In genomic region chr10:104256335-104257080, GRCh38 we compare ENCODE assay signal across 8 cellular contexts. TPM values are rescaled to one million over a fixed set of nuclear protein-coding genes. Genes with fewer than 3 reads are reported as not detected.
DNase-seq lines count a peak whose midpoint lies in the region; ATAC-seq and TF ChIP-seq lines count a peak whose summit lies in the region.

No MANE protein-coding gene starts in this region.

- no peak overlapping the region for H3K9ac ChIP-seq in H9 (ENCODE audit: extremely low read depth, insufficient read length, low read length)

- no peak overlapping the region for H2BK5ac ChIP-seq in H9 (ENCODE audit: insufficient read length, low read length)

- peaks cover 2% of the 10 kb centered on the region for H3K36me3 ChIP-seq in kidney epithelial cell (ENCODE audit: control insufficient read depth, insufficient read depth, low read length)
- peaks cover 22% of the 10 kb centered on the region for H3K36me3 ChIP-seq in thymus (ENCODE audit: control insufficient read depth, insufficient read depth)

- H3K4me3 Mint-ChIP-seq in activated T-cell treated with anti-CD3 and anti-CD28 coated beads, Interleukin-2, amount 50 U/mL, for 72 hours: peak overlapping the region; percentile 97 to 100
- peak overlapping the region; percentile 96 for H3K4me3 Mint-ChIP-seq in activated T-helper 1 cell treated with anti-CD3 and anti-CD28 coated beads, Interleukin-12 subunit alpha, Interleukin-12 subunit beta, Interleukin-2, Interleukin-4 antibody, amounts not matched to agents 30 ng/mL and 10 ng/mL and 1 ng/mL, durations not matched to agents 14 hours and 24 hours and 36 hours
- H3K4me3 Mint-ChIP-seq in H9: peak overlapping the region in 1 of 2 experiments; percentile 77; a peak in 1 of 5 replicates

- H3K18ac ChIP-seq in H9 (ENCODE audit: insufficient read length, low read depth, low read length): no peak overlapping the region

- no peak overlapping the region for H3K23ac ChIP-seq in H9 (ENCODE audit: insufficient read length, low read depth, low read length)

- H4K5ac ChIP-seq in H9 (ENCODE audit: insufficient read length, low read depth, low read length): no peak overlapping the region

- no peaks in the 10 kb centered on the region for H3K9me3 Mint-ChIP-seq in activated T-cell treated with anti-CD3 and anti-CD28 coated beads, Interleukin-2, amount 50 U/mL, for 72 hours
- H3K9me3 Mint-ChIP-seq in activated T-helper 1 cell treated with anti-CD3 and anti-CD28 coated beads, Interleukin-12 subunit alpha, Interleukin-12 subunit beta, Interleukin-2, Interleukin-4 antibody, amounts not matched to agents 30 ng/mL and 10 ng/mL and 1 ng/mL, durations not matched to agents 14 hours and 24 hours and 36 hours: no peaks in the 10 kb centered on the region
- H3K9me3 Mint-ChIP-seq in H9: no peaks in the 10 kb centered on the region

- H2AK5ac ChIP-seq in H9 (ENCODE audit: insufficient read length, low read length): no peak overlapping the region

- H3K27me3 Mint-ChIP-seq in activated T-cell treated with anti-CD3 and anti-CD28 coated beads, Interleukin-2, amount 50 U/mL, for 72 hours (ENCODE audit: low read depth): no peaks in the 10 kb centered on the region
- H3K27me3 Mint-ChIP-seq in activated T-helper 1 cell treated with anti-CD3 and anti-CD28 coated beads, Interleukin-12 subunit alpha, Interleukin-12 subunit beta, Interleukin-2, Interleukin-4 antibody, amounts not matched to agents 30 ng/mL and 10 ng/mL and 1 ng/mL, durations not matched to agents 14 hours and 24 hours and 36 hours (ENCODE audit: insufficient read depth): no peaks in the 10 kb centered on the region
- H3K27me3 Mint-ChIP-seq in H9 (ENCODE audit: low read depth): peaks cover 14% of the 10 kb centered on the region

- intact Hi-C loops in activated T-helper 1 cell treated with anti-CD3 and anti-CD28 coated beads, Interleukin-12 subunit alpha, Interleukin-12 subunit beta, Interleukin-2, Interleukin-4 antibody, amounts not matched to agents 30 ng/mL and 10 ng/mL and 1 ng/mL, durations not matched to agents 14 hours and 24 hours and 36 hours (cut with micrococcal nuclease): loop anchor here (1.0 to 5.0 kb wide), 2 partner anchors 24 to 289 kb away; partner anchors contain the start of genes CFAP43 and SLK

- H2BK120ac ChIP-seq in H9 (ENCODE audit: low read depth, low read length, poor library complexity, severe bottlenecking): no peak overlapping the region

- H2BK15ac ChIP-seq in H9 (ENCODE audit: low read depth, low read length): no peak overlapping the region

- peak overlapping the region; percentile 58 for H3K27ac ChIP-seq in thymus (ENCODE audit: low read depth)
- no peak overlapping the region for H3K27ac ChIP-seq in H9 (ENCODE audit: insufficient read length, low read depth, low read length)

- peak overlapping the region; percentile 99 for H3K27ac Mint-ChIP-seq in activated T-cell treated with anti-CD3 and anti-CD28 coated beads, Interleukin-2, amount 50 U/mL, for 72 hours
- H3K27ac Mint-ChIP-seq in activated T-helper 1 cell treated with anti-CD3 and anti-CD28 coated beads, Interleukin-12 subunit alpha, Interleukin-12 subunit beta, Interleukin-2, Interleukin-4 antibody, amounts not matched to agents 30 ng/mL and 10 ng/mL and 1 ng/mL, durations not matched to agents 14 hours and 24 hours and 36 hours: peak overlapping the region; percentile 96
- no peak overlapping the region for H3K27ac Mint-ChIP-seq in H9

- H4K8ac ChIP-seq in H9 (replicated peaks; ENCODE audit: insufficient read length, low read depth, low read length): no peak overlapping the region

- H3K27me3 ChIP-seq in kidney epithelial cell (ENCODE audit: control insufficient read depth, insufficient read depth, low read length) (no peaks in the 10 kb centered on the region), thymus (ENCODE audit: control insufficient read depth, insufficient read depth) (no peaks in the 10 kb centered on the region), H9 (ENCODE audit: insufficient read depth, low read length) (no peaks in the 10 kb centered on the region; the same call in 1 of the 2 replicates)

- 4% methylated on average over 1 of the region's 1 CpG for WGBS in thymus
- WGBS in H9 (ENCODE audit: extremely low coverage, insufficient read length, low lambda C conversion rate): no CpG with 5 or more reads among the region's 1 CpG

- TF ChIP-seq CTCF in kidney epithelial cell (IDR thresholded peaks at IDR 0.05; ENCODE audit: insufficient read depth, low read length, poor library complexity, severe bottlenecking) (no peak), H9 (conservative IDR thresholded peaks at IDR 0.05) (no peak)

- peak overlapping the region; percentile 95 for H3K4me3 ChIP-seq in kidney epithelial cell (ENCODE audit: low read depth, low read length)
- H3K4me3 ChIP-seq in thymus (ENCODE audit: low read length): peak overlapping the region; percentile 29

- no peak for DNase-seq in activated T-cell treated with anti-CD3 and anti-CD28 coated beads, Interleukin-2, amount 50 U/mL, for 72 hours
- DNase-seq in activated T-cell treated with anti-CD3 and anti-CD28 coated beads for 4 hours (no peak), kidney epithelial cell (ENCODE audit: low read depth) (no peak), H9 (no peak), LoVo (ENCODE audit: low spot score) (no peak)
- DNase-seq in activated T-helper 1 cell treated with anti-CD3 and anti-CD28 coated beads, Interleukin-12 subunit alpha, Interleukin-12 subunit beta, Interleukin-2, Interleukin-4 antibody, amounts not matched to agents 30 ng/mL and 10 ng/mL and 1 ng/mL, durations not matched to agents 14 hours and 24 hours and 36 hours (ENCODE audit: low spot score): no peak

- H2AFZ ChIP-seq in H9 (ENCODE audit: low read length): no peak overlapping the region

- H3K9me3 ChIP-seq in thymus (ENCODE audit: control insufficient read depth) (no peaks in the 10 kb centered on the region), H9 (ENCODE audit: control insufficient read depth, low read depth, low read length) (no peaks in the 10 kb centered on the region)

- no peak overlapping the region for H3K4ac ChIP-seq in H9 (ENCODE audit: low read depth, low read length)

- peaks cover 82% of the 10 kb centered on the region for H3K4me1 Mint-ChIP-seq in activated T-cell treated with anti-CD3 and anti-CD28 coated beads, Interleukin-2, amount 50 U/mL, for 72 hours (ENCODE audit: low read depth)
- H3K4me1 Mint-ChIP-seq in activated T-helper 1 cell treated with anti-CD3 and anti-CD28 coated beads, Interleukin-12 subunit alpha, Interleukin-12 subunit beta, Interleukin-2, Interleukin-4 antibody, amounts not matched to agents 30 ng/mL and 10 ng/mL and 1 ng/mL, durations not matched to agents 14 hours and 24 hours and 36 hours (ENCODE audit: low read depth): peaks cover 71% of the 10 kb centered on the region
- H3K4me1 Mint-ChIP-seq in H9: peaks cover 40 to 59% of the 10 kb centered on the region in 2 experiments

- no peak overlapping the region for H3K56ac ChIP-seq in H9 (ENCODE audit: insufficient read length, low read depth, low read length)

- H3K79me1 ChIP-seq in H9 (ENCODE audit: insufficient read depth, low read depth, low read length, poor library complexity, severe bottlenecking): no peaks in the 10 kb centered on the region

- no peak overlapping the region for H2BK12ac ChIP-seq in H9 (ENCODE audit: insufficient read length, low read depth, low read length)

- H3K36me3 Mint-ChIP-seq in activated T-cell treated with anti-CD3 and anti-CD28 coated beads, Interleukin-2, amount 50 U/mL, for 72 hours (ENCODE audit: insufficient read depth in 2 of 2): peaks cover 15 to 38% of the 10 kb centered on the region in 2 donors
- peaks cover 48% of the 10 kb centered on the region for H3K36me3 Mint-ChIP-seq in activated T-helper 1 cell treated with anti-CD3 and anti-CD28 coated beads, Interleukin-12 subunit alpha, Interleukin-12 subunit beta, Interleukin-2, Interleukin-4 antibody, amounts not matched to agents 30 ng/mL and 10 ng/mL and 1 ng/mL, durations not matched to agents 14 hours and 24 hours and 36 hours (ENCODE audit: low read depth)
- peaks cover 1 to 40% (median 16%) of the 10 kb centered on the region in 3 experiments; a peak in 5 of 7 replicates for H3K36me3 Mint-ChIP-seq in H9 (ENCODE audit: insufficient read depth in 1 of 3, low read depth in 3 of 3)

- peak; percentile 11 to 28 for ATAC-seq in activated T-cell treated with anti-CD3 and anti-CD28 coated beads, Interleukin-2, amount 50 U/mL, for 72 hours (replicated peaks in 1 of 2)
- ATAC-seq in GM19455 (IDR thresholded peaks at IDR 0.05; ENCODE audit: unreplicated experiment): no peak

- H3T11ph ChIP-seq in H9 (ENCODE audit: low read length): no peak overlapping the region

- H3K14ac ChIP-seq in H9 (ENCODE audit: insufficient read depth, low read length): no peak overlapping the region

- no peaks in the 10 kb centered on the region; the same call in 1 of the 2 replicates for H3K79me2 ChIP-seq in H9 (ENCODE audit: insufficient read depth, low read length)

- H3K23me2 ChIP-seq in H9 (ENCODE audit: insufficient read length, low read depth, low read length, poor library complexity, severe bottlenecking): peaks cover 12% of the 10 kb centered on the region

- H3K4me1 ChIP-seq in thymus (ENCODE audit: control insufficient read depth, insufficient read depth, low read length) (peaks cover 17% of the 10 kb centered on the region), H9 (ENCODE audit: insufficient read depth, low read length) (peaks cover 11% of the 10 kb centered on the region; the same call in 1 of the 2 replicates)

- no peak overlapping the region for H3K4me2 ChIP-seq in H9 (ENCODE audit: insufficient read depth, insufficient read length, low read length)

- no peaks in the 10 kb centered on the region for H4K20me1 ChIP-seq in H9 (ENCODE audit: control insufficient read depth, insufficient read depth, insufficient read length)

- no peak overlapping the region for H4K91ac ChIP-seq in H9 (ENCODE audit: insufficient read length, low read depth, low read length)

- no peak overlapping the region for H2BK20ac ChIP-seq in H9 (ENCODE audit: low read depth, low read length, poor library complexity, severe bottlenecking)

RNA-seq across cellular contexts. Expression of gene GSTO1, which starts 1.8 kb away (rescaled TPM):
- 100 to 1,000 TPM; 113 to 117 TPM for total RNA-seq in activated T-cell treated with anti-CD3 and anti-CD28 coated beads, Interleukin-2, amount 50 U/mL, for 72 hours
- total RNA-seq in activated T-helper 1 cell treated with anti-CD3 and anti-CD28 coated beads, Interleukin-12 subunit alpha, Interleukin-12 subunit beta, Interleukin-2, Interleukin-4 antibody, amounts not matched to agents 30 ng/mL and 10 ng/mL and 1 ng/mL, durations not matched to agents 14 hours and 24 hours and 36 hours: 125 TPM in 2 replicates
- total RNA-seq in kidney epithelial cell (352 and 414 TPM in 2 replicates), H9 (2021) (114 and 116 TPM in 2 replicates)
- polyA plus RNA-seq in thymus: 323 TPM

RNA-seq across cellular contexts. Expression of gene GSTO2, which starts 12.5 kb away (rescaled TPM):
- 1 to 10 TPM; 6.8 to 9.5 TPM for total RNA-seq in activated T-cell treated with anti-CD3 and anti-CD28 coated beads, Interleukin-2, amount 50 U/mL, for 72 hours
- total RNA-seq in activated T-helper 1 cell treated with anti-CD3 and anti-CD28 coated beads, Interleukin-12 subunit alpha, Interleukin-12 subunit beta, Interleukin-2, Interleukin-4 antibody, amounts not matched to agents 30 ng/mL and 10 ng/mL and 1 ng/mL, durations not matched to agents 14 hours and 24 hours and 36 hours: 1.1 and 1.2 TPM in 2 replicates
- total RNA-seq in kidney epithelial cell (22.0 and 24.0 TPM in 2 replicates), H9 (2021) (12.0 and 14.5 TPM in 2 replicates)
- 16.1 TPM for polyA plus RNA-seq in thymus

RNA-seq across cellular contexts. Expression of gene CFAP43, which starts 24.3 kb away (rescaled TPM):
- total RNA-seq in activated T-cell treated with anti-CD3 and anti-CD28 coated beads, Interleukin-2, amount 50 U/mL, for 72 hours: under 1 TPM; 0.21 to 0.31 TPM
- total RNA-seq in activated T-helper 1 cell treated with anti-CD3 and anti-CD28 coated beads, Interleukin-12 subunit alpha, Interleukin-12 subunit beta, Interleukin-2, Interleukin-4 antibody, amounts not matched to agents 30 ng/mL and 10 ng/mL and 1 ng/mL, durations not matched to agents 14 hours and 24 hours and 36 hours: not detected in 2 replicates
- total RNA-seq in kidney epithelial cell: 0.34 and 0.75 TPM in 2 replicates
- polyA plus RNA-seq in thymus: 2.7 TPM
- 0.26 and 0.64 TPM in 2 replicates for total RNA-seq in H9 (2021)

Comparison
In these comparisons a context has a peak if more than half of its experiments do, and no peak if none do; other contexts are left out.
1. H3K27ac Mint-ChIP-seq: peak in activated T-cell treated with anti-CD3 and anti-CD28 coated beads, Interleukin-2, amount 50 U/mL, for 72 hours (single experiment) and activated T-helper 1 cell treated with anti-CD3 and anti-CD28 coated beads, Interleukin-12 subunit alpha, Interleukin-12 subunit beta, Interleukin-2, Interleukin-4 antibody, amounts not matched to agents 30 ng/mL and 10 ng/mL and 1 ng/mL, durations not matched to agents 14 hours and 24 hours and 36 hours (single experiment); none in H9 (0 of 3).